Comparison of ENCODE assay signal across 16 cellular contexts in genomic region chr7:25527665-25528064, GRCh38.
"Had no signal": no experiment of that assay in that cellular context is flagged by ENCODE, and none has a peak within 500 bp of the region (broad histone marks: within the 10 kb centered on the region; RNA-seq: fewer than 3 reads in every experiment).

No MANE protein-coding gene starts in this region.

- DNase-seq: colonic mucosa; dermis blood vessel endothelial cell; foreskin keratinocyte; immature natural killer cell; left ventricle myocardium inferior; lower lobe of right lung; mesenchymal stem cell; midbrain; occipital lobe; right cardiac atrium; small intestine; stimulated activated CD4-positive, alpha-beta T cell treated with anti-CD3 and anti-CD28 coated beads, Interleukin-12 subunit alpha, Interleukin-12 subunit beta, amount 100 ng/mL, for 4 hours; stimulated activated naive CD4-positive, alpha-beta T cell; stomach; substantia nigra; trophoblast cell had no signal

- H3K9me3 ChIP-seq: colonic mucosa, left ventricle myocardium inferior, lower lobe of right lung, stomach had no signal

- H3K4me1 ChIP-seq: colonic mucosa, foreskin keratinocyte, left ventricle myocardium inferior, lower lobe of right lung, stomach had no signal

- H3K4me3 ChIP-seq: colonic mucosa, left ventricle myocardium inferior, lower lobe of right lung, stomach had no signal

- H3K36me3 ChIP-seq: colonic mucosa, left ventricle myocardium inferior, lower lobe of right lung, stomach had no signal

- H3K27ac ChIP-seq: colonic mucosa, foreskin keratinocyte, left ventricle myocardium inferior, lower lobe of right lung, stomach had no signal

- H3K27me3 ChIP-seq: colonic mucosa, foreskin keratinocyte had no signal
